In genomic region chr9:40106003-40106782, GRCh38 we compare ENCODE assay signal across 8 cellular contexts.
DNase-seq lines count a peak whose midpoint lies in the region; ATAC-seq and TF ChIP-seq lines count a peak whose summit lies in the region.
"Not testable (repeated sequence)": the region's sequence is repeated elsewhere in the genome, so short reads cannot be mapped to it uniquely, and the experiment has no call there.

No MANE protein-coding gene starts in this region.

- intact Hi-C loops in dorsolateral prefrontal cortex (cut with DNase I), result not testable (repeated sequence)

- CTCF ChIA-PET in CD8-positive, alpha-beta memory T cell (lab: Charles Lee), result not testable (repeated sequence)

- H3K4me3 Mint-ChIP-seq in CD8-positive, alpha-beta memory T cell, result peak overlapping the region; percentile 66 to 94 (median 87)
- H3K4me3 Mint-ChIP-seq in immature natural killer cell, result peak overlapping the region; percentile 85 to 96 (median 90)

- H3K9ac ChIP-seq in parathyroid adenoma, result not testable (repeated sequence)

- H3K4me1 ChIP-seq in CD8-positive, alpha-beta memory T cell (ENCODE audit: insufficient read depth, low read length); parathyroid adenoma: not testable (repeated sequence)

- peak; percentile 11 to 64 (median 40) for DNase-seq in CD8-positive, alpha-beta memory T cell
- DNase-seq in activated effector memory CD4-positive, alpha-beta T cell treated with anti-CD3 and anti-CD28 coated beads, Interleukin-2, amount 50 U/mL, for 16 hours, result peak; percentile 68
- DNase-seq in dorsolateral prefrontal cortex, result peak in 9 of 10 donors; percentile 3 to 51 (median 40)
- peak; percentile 35 to 58 (median 54) for DNase-seq in immature natural killer cell
- peak; percentile 40 for DNase-seq in stimulated activated naive CD8-positive, alpha-beta T cell treated with anti-CD3 and anti-CD28 coated beads, Interleukin-15, Interleukin-2, amounts not matched to agents 100 U/mL and 50 U/mL, for 24 hours

- not testable (repeated sequence) for H3K9me3 Mint-ChIP-seq in CD8-positive, alpha-beta memory T cell; immature natural killer cell

- ATAC-seq in HG02885 (IDR thresholded peaks at IDR 0.05; ENCODE audit: poor library complexity, unreplicated experiment), result peak; percentile 88
- ATAC-seq in SK-N-SH treated with all-trans-retinoic acid at 6 μM for 48 hours, result peak; percentile 83
- ATAC-seq in stimulated activated naive CD8-positive, alpha-beta T cell treated with anti-CD3 and anti-CD28 coated beads, Interleukin-15, Interleukin-2, amounts not matched to agents 100 U/mL and 50 U/mL, for 24 hours, result not testable (repeated sequence)

- not testable (repeated sequence) for H3K27me3 Mint-ChIP-seq in CD8-positive, alpha-beta memory T cell; immature natural killer cell (ENCODE audit: low read depth in 3 of 3)

- not testable (repeated sequence) for H3K27me3 ChIP-seq in CD8-positive, alpha-beta memory T cell (ENCODE audit: insufficient read depth, low read length, poor library complexity, severe bottlenecking); dorsolateral prefrontal cortex; parathyroid adenoma (ENCODE audit: control insufficient read depth, insufficient read depth, low read length)

- H3K27ac Mint-ChIP-seq in CD8-positive, alpha-beta memory T cell, result peak overlapping the region in 6 of 8 donors; percentile 70 to 88 (median 84)
- peak overlapping the region in 5 of 6 donors; percentile 69 to 95 (median 76) for H3K27ac Mint-ChIP-seq in immature natural killer cell

- TF ChIP-seq CTCF in dorsolateral prefrontal cortex (IDR thresholded peaks at IDR 0.05 in 54 of 56, conservative IDR thresholded peaks at IDR 0.05 in 2 of 56; ENCODE audit: low read depth in 1 of 56, partially characterized antibody in 56 of 56); parathyroid adenoma (IDR thresholded peaks at IDR 0.05): not testable (repeated sequence)

- H3K79me2 ChIP-seq in parathyroid adenoma, result not testable (repeated sequence)

- not testable (repeated sequence) for H3K36me3 ChIP-seq in CD8-positive, alpha-beta memory T cell (ENCODE audit: insufficient read depth, low read length); parathyroid adenoma (ENCODE audit: control insufficient read depth, insufficient read depth, low read length)

- H2AFZ ChIP-seq in parathyroid adenoma, result peak overlapping the region; percentile 56

- not testable (repeated sequence) for H3K4me2 ChIP-seq in parathyroid adenoma (ENCODE audit: low read length)

- H3K36me3 Mint-ChIP-seq in CD8-positive, alpha-beta memory T cell; immature natural killer cell: not testable (repeated sequence)

- not testable (repeated sequence) for H3K4me3 ChIP-seq in CD8-positive, alpha-beta memory T cell (ENCODE audit: low read length)
- H3K4me3 ChIP-seq in dorsolateral prefrontal cortex (peak overlapping the region in 25 of 59 donors; percentile 40 to 73 (median 54)), parathyroid adenoma (ENCODE audit: low read depth, low read length) (peak overlapping the region; percentile 34)

- POLR2A ChIA-PET in CD8-positive, alpha-beta memory T cell (lab: Charles Lee), result not testable (repeated sequence)

- H3K4me1 Mint-ChIP-seq in CD8-positive, alpha-beta memory T cell; immature natural killer cell: not testable (repeated sequence)

- H3K27ac ChIP-seq in CD8-positive, alpha-beta memory T cell (ENCODE audit: low read depth, low read length), result not testable (repeated sequence)
- H3K27ac ChIP-seq in dorsolateral prefrontal cortex (peak overlapping the region in 14 of 59 donors; percentile 23 to 87 (median 64)), parathyroid adenoma (peak overlapping the region; percentile 44)

- not testable (repeated sequence) for H3K9me3 ChIP-seq in CD8-positive, alpha-beta memory T cell (ENCODE audit: low read length); parathyroid adenoma (ENCODE audit: control insufficient read depth, low read length)
